9 cellular contexts compared by ENCODE assay signal in genomic region chr9:69149321-69149807, GRCh38. TPM values are rescaled to one million over a fixed set of nuclear protein-coding genes. Genes with fewer than 3 reads are reported as not detected.
DNase-seq lines count a peak whose midpoint lies in the region; ATAC-seq and TF ChIP-seq lines count a peak whose summit lies in the region.
"Had no signal": no experiment of that assay in that cellular context is flagged by ENCODE, and none has a peak within 500 bp of the region (broad histone marks: within the 10 kb centered on the region; RNA-seq: fewer than 3 reads in every experiment).

No MANE protein-coding gene starts in this region.

- no peaks in the 10 kb centered on the region for H3K27me3 Mint-ChIP-seq in endodermal cell (ENCODE audit: insufficient read depth)

- peak overlapping the region; percentile 17 for H3K27ac ChIP-seq in endodermal cell (ENCODE audit: low read depth, low read length)

- H3K27ac Mint-ChIP-seq in endodermal cell: no peak overlapping the region

- ATAC-seq in mucosa of descending colon (peak; percentile 34), HG03442 (IDR thresholded peaks at IDR 0.05; ENCODE audit: unreplicated experiment) (no peak), GM21360 (IDR thresholded peaks at IDR 0.05; ENCODE audit: unreplicated experiment) (no peak)

- 66 to 84% methylated on average over 5 to 7 of the region's 7 CpGs for WGBS in endodermal cell (ENCODE audit: insufficient coverage in 1 of 2, insufficient read length in 1 of 2), 2 experiments

- TF ChIP-seq CTCF in endodermal cell (conservative IDR thresholded peaks at IDR 0.05): peak; percentile 56
- no peak for TF ChIP-seq CTCF in mucosa of descending colon (IDR thresholded peaks at IDR 0.05)

- no peaks in the 10 kb centered on the region for H3K27me3 ChIP-seq in endodermal cell (ENCODE audit: control insufficient read depth, insufficient read depth, low read length, poor library complexity, severe bottlenecking)

- no peak overlapping the region for H3K4me3 Mint-ChIP-seq in endodermal cell

- no peaks in the 10 kb centered on the region for H3K4me1 ChIP-seq in endodermal cell (ENCODE audit: control insufficient read depth, insufficient read depth, low read length)
- H3K4me1 ChIP-seq in mucosa of descending colon (ENCODE audit: low read depth): no peaks in the 10 kb centered on the region

- DNase-seq in AG20443 (ENCODE audit: low spot score) (peak; percentile 50), NCI-H510A (lab: John Stamatoyannopoulos, UW) (peak; percentile 26), endodermal cell (peak; percentile 42), mucosa of descending colon (no peak), NCI-H1694 (lab: John Stamatoyannopoulos, UW) (no peak)
- DNase-seq in activated CD4-positive, alpha-beta T cell treated with anti-CD3 and anti-CD28 coated beads for 48 hours: no peak
- DNase-seq: DND-41 had no signal

- peaks cover 5% of the 10 kb centered on the region for H3K4me1 Mint-ChIP-seq in endodermal cell

- H3K9me3 Mint-ChIP-seq in endodermal cell: no peaks in the 10 kb centered on the region

- intact Hi-C loops in mucosa of descending colon (cut with DNase I, micrococcal nuclease): no loop called here

- H3K36me3 Mint-ChIP-seq in endodermal cell (ENCODE audit: low read depth): peaks cover 2% of the 10 kb centered on the region

- H3K4me3 ChIP-seq in endodermal cell (ENCODE audit: low read length): no peak overlapping the region
- H3K4me3 ChIP-seq in mucosa of descending colon: no peak overlapping the region

- H3K36me3 ChIP-seq in endodermal cell (ENCODE audit: control insufficient read depth, insufficient read depth, low read length) (no peaks in the 10 kb centered on the region), mucosa of descending colon (ENCODE audit: low read depth) (no peaks in the 10 kb centered on the region)

- no peaks in the 10 kb centered on the region for H3K9me3 ChIP-seq in endodermal cell (ENCODE audit: control insufficient read depth, low read length)
- H3K9me3 ChIP-seq in mucosa of descending colon: no peaks in the 10 kb centered on the region

- H3K9ac ChIP-seq in endodermal cell (ENCODE audit: extremely low read depth, low read length, poor library complexity, severe bottlenecking): no peak overlapping the region

RNA-seq across cellular contexts. Expression of gene TJP2, which starts 24.7 kb away (rescaled TPM):
- total RNA-seq in endodermal cell (10 to 100 TPM; 45.1 to 53.0 TPM), mucosa of descending colon (100 to 1,000 TPM in 2 of 3 donors, 10 to 100 TPM in 1; 81.1 to 172 (median 124) TPM)
- 25.6 TPM for polyA plus RNA-seq in endodermal cell (2013, experiment 1 of 2)
- 21.9 TPM for polyA plus RNA-seq in endodermal cell (2013, experiment 2 of 2)

Comparison
In these comparisons a context has a peak if more than half of its experiments do, and no peak if none do; other contexts are left out.
1. DNase-seq: peak in AG20443 (single experiment), NCI-H510A (single experiment) and endodermal cell (single experiment); none in mucosa of descending colon (0 of 3), NCI-H1694 (single experiment) and activated CD4-positive, alpha-beta T cell treated with anti-CD3 and anti-CD28 coated beads for 48 hours (single experiment).